14 cellular contexts compared by ENCODE assay signal in genomic region chr10:73079779-73080178, GRCh38. TPM values are rescaled to one million over a fixed set of nuclear protein-coding genes. Genes with fewer than 3 reads are reported as not detected.
DNase-seq lines count a peak whose midpoint lies in the region; ATAC-seq and TF ChIP-seq lines count a peak whose summit lies in the region.
"Had no signal": no experiment of that assay in that cellular context is flagged by ENCODE, and none has a peak within 500 bp of the region (broad histone marks: within the 10 kb centered on the region; RNA-seq: fewer than 3 reads in every experiment).

No MANE protein-coding gene starts in this region.

- H3K27me3 Mint-ChIP-seq in activated T-cell treated with anti-CD3 and anti-CD28 coated beads, Interleukin-2, amount 50 U/mL, for 72 hours (ENCODE audit: low read depth) = no peaks in the 10 kb centered on the region
- no peaks in the 10 kb centered on the region for H3K27me3 Mint-ChIP-seq in type B pancreatic cell
- H3K27me3 Mint-ChIP-seq: activated naive CD4-positive, alpha-beta T cell treated with anti-CD3 and anti-CD28 coated beads, Interleukin-2, amount 10 ng/mL, durations not matched to agents 7 days and 5 days; CD4-positive, CD25-positive, alpha-beta regulatory T cell had no signal

- no peak overlapping the region for H3K27ac ChIP-seq in vagina
- H3K27ac ChIP-seq: SJCRH30, spleen, testis had no signal

- peak; percentile 53 to 66 for ATAC-seq in activated T-cell treated with anti-CD3 and anti-CD28 coated beads, Interleukin-2, amount 50 U/mL, for 72 hours (replicated peaks in 1 of 2)
- ATAC-seq in GM21619 (IDR thresholded peaks at IDR 0.05; ENCODE audit: unreplicated experiment) (peak; percentile 76), HG03280 (IDR thresholded peaks at IDR 0.05; ENCODE audit: unreplicated experiment) (peak; percentile 49), GM21529 (IDR thresholded peaks at IDR 0.05; ENCODE audit: unreplicated experiment) (no peak)

- H3K9me3 Mint-ChIP-seq in activated T-cell treated with anti-CD3 and anti-CD28 coated beads, Interleukin-2, amount 50 U/mL, for 72 hours = no peaks in the 10 kb centered on the region
- H3K9me3 Mint-ChIP-seq in type B pancreatic cell = no peaks in the 10 kb centered on the region
- H3K9me3 Mint-ChIP-seq: activated naive CD4-positive, alpha-beta T cell treated with anti-CD3 and anti-CD28 coated beads, Interleukin-2, amount 10 ng/mL, durations not matched to agents 7 days and 5 days; CD4-positive, CD25-positive, alpha-beta regulatory T cell had no signal

- TF ChIP-seq POLR2A in vagina (IDR thresholded peaks at IDR 0.05) = no peak

- peaks cover 0 to 4% of the 10 kb centered on the region in 2 donors for H3K36me3 ChIP-seq in vagina

- intact Hi-C loops in vagina (cut with DNase I) = no loop called here

- no peak overlapping the region for H3K4me3 ChIP-seq in vagina
- H3K4me3 ChIP-seq: SJCRH30, spleen, testis had no signal

- no peak overlapping the region for H3K4me3 Mint-ChIP-seq in activated T-cell treated with anti-CD3 and anti-CD28 coated beads, Interleukin-2, amount 50 U/mL, for 72 hours
- H3K4me3 Mint-ChIP-seq in type B pancreatic cell = no peak overlapping the region
- H3K4me3 Mint-ChIP-seq: activated naive CD4-positive, alpha-beta T cell treated with anti-CD3 and anti-CD28 coated beads, Interleukin-2, amount 10 ng/mL, durations not matched to agents 7 days and 5 days; CD4-positive, CD25-positive, alpha-beta regulatory T cell had no signal

- peaks cover 14% of the 10 kb centered on the region for H3K4me1 ChIP-seq in vagina
- H3K4me1 ChIP-seq: SJCRH30 had no signal

- no peaks in the 10 kb centered on the region for H3K9me3 ChIP-seq in vagina
- H3K9me3 ChIP-seq: SJCRH30, spleen, testis had no signal

- H3K4me1 Mint-ChIP-seq in activated T-cell treated with anti-CD3 and anti-CD28 coated beads, Interleukin-2, amount 50 U/mL, for 72 hours (ENCODE audit: low read depth) = peaks cover 20% of the 10 kb centered on the region
- H3K4me1 Mint-ChIP-seq in type B pancreatic cell (ENCODE audit: unreplicated experiment) = peaks cover 12% of the 10 kb centered on the region

- TF ChIP-seq CTCF in type B pancreatic cell (conservative IDR thresholded peaks at IDR 0.05) (no peak), vagina (IDR thresholded peaks at IDR 0.05) (no peak)

- H3K36me3 Mint-ChIP-seq in activated T-cell treated with anti-CD3 and anti-CD28 coated beads, Interleukin-2, amount 50 U/mL, for 72 hours (ENCODE audit: insufficient read depth in 2 of 2) = peaks cover 0 to 3% of the 10 kb centered on the region in 2 donors
- peaks cover 4% of the 10 kb centered on the region for H3K36me3 Mint-ChIP-seq in type B pancreatic cell
- H3K36me3 Mint-ChIP-seq: CD4-positive, CD25-positive, alpha-beta regulatory T cell had no signal

- H3K27me3 ChIP-seq in vagina = no peaks in the 10 kb centered on the region
- H3K27me3 ChIP-seq: SJCRH30, spleen, testis had no signal

- DNase-seq in activated T-cell treated with anti-CD3 and anti-CD28 coated beads, Interleukin-2, amount 50 U/mL, for 72 hours = no peak
- no peak for DNase-seq in activated T-cell treated with anti-CD3 and anti-CD28 coated beads for 4 hours
- DNase-seq in type B pancreatic cell (ENCODE audit: extremely low spot score, unreplicated experiment) = no peak
- DNase-seq in vagina (ENCODE audit: extremely low spot score in 2 of 2) = no peak
- DNase-seq in medulla oblongata (ENCODE audit: extremely low spot score) = no peak
- DNase-seq: activated naive CD4-positive, alpha-beta T cell treated with anti-CD3 and anti-CD28 coated beads, Interleukin-2, amount 10 ng/mL, durations not matched to agents 7 days and 5 days; CD4-positive, CD25-positive, alpha-beta regulatory T cell; midbrain; SJCRH30; spleen; testis had no signal

- peak overlapping the region; percentile 34 for H3K27ac Mint-ChIP-seq in activated T-cell treated with anti-CD3 and anti-CD28 coated beads, Interleukin-2, amount 50 U/mL, for 72 hours
- peak overlapping the region; percentile 36 for H3K27ac Mint-ChIP-seq in type B pancreatic cell
- H3K27ac Mint-ChIP-seq: activated naive CD4-positive, alpha-beta T cell treated with anti-CD3 and anti-CD28 coated beads, Interleukin-2, amount 10 ng/mL, durations not matched to agents 7 days and 5 days; CD4-positive, CD25-positive, alpha-beta regulatory T cell had no signal

RNA-seq across cellular contexts. Expression of gene P4HA1, which starts 16.9 kb away (rescaled TPM):
- 10 to 100 TPM; 20.5 to 28.8 TPM for total RNA-seq in activated T-cell treated with anti-CD3 and anti-CD28 coated beads, Interleukin-2, amount 50 U/mL, for 72 hours
- 24.6 and 38.9 TPM in 2 replicates for total RNA-seq in type B pancreatic cell (ENCODE audit: low replicate concordance)
- 12.5 TPM for total RNA-seq in vagina

RNA-seq across cellular contexts. Expression of gene NUDT13, which starts 30.5 kb away (rescaled TPM):
- 1 to 10 TPM in 1 of 2 donors, under 1 TPM in 1; 0.60 to 1.3 TPM for total RNA-seq in activated T-cell treated with anti-CD3 and anti-CD28 coated beads, Interleukin-2, amount 50 U/mL, for 72 hours
- total RNA-seq in type B pancreatic cell (ENCODE audit: low replicate concordance) (3.0 and 3.1 TPM in 2 replicates), vagina (2.9 TPM)
